In the genomic region with DNA sequence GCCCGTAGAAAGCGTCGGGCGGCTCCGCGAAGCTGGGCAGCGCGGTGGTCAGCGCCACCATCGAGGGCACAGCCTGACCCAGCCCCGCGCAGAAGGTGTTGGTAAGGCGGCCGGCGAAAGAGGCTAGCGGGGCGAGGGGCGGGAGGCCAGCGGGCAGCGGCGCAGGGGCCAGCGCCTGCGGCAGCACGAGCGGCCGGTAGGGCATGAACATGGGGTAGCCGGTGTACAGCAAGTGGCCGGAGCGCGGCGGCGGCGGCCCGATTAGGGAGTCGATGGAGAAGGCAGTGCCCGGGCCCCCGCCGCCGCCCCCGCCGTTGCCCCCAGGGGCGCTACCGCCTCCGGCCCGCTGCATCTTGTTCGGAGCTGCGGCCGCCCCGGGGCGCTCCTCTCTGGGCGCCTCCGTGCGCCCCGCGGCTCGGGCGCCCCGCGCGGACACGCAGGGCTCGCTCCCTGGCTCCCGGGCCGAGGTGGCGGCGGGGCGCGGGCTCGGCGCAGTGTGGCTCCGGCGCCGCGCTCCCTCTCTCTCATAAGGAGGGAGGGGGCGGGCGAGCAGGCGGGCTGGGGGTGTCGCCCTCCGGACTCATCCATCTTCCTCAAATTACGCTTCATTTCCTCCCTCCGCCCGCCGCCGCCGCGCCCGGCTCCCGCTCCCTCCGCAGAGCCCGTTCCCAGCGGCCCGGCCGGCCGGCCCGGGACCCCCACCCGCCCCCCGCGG, we compare ENCODE assay signal across 8 cellular contexts. TPM values are rescaled to one million over a fixed set of nuclear protein-coding genes. Genes with fewer than 3 reads are reported as not detected.
DNase-seq lines count a peak whose midpoint lies in the region; ATAC-seq, FAIRE-seq and TF ChIP-seq lines count a peak whose summit lies in the region.

GBX1 (minus strand) TSS at position 498 of the 715 bp plus-strand sequence; CDS start at position 352, 146 bp downstream.

- H3K4me3 ChIP-seq in A549: peak within 1 kb of the TSS; percentile 59
- peak within 1 kb of the TSS; percentile 30 for H3K4me3 ChIP-seq in HL-60 (replicated peaks; ENCODE audit: insufficient read depth, low read length)
- peak within 1 kb of the TSS; percentile 59 for H3K4me3 ChIP-seq in iPS-20b (ENCODE audit: low read length)

- H3K27me3 Mint-ChIP-seq in activated naive CD8-positive, alpha-beta T cell treated with anti-CD3 and anti-CD28 coated beads for 36 hours: peaks cover 46% of the 10 kb centered on the region
- peaks cover 39% of the 10 kb centered on the region for H3K27me3 Mint-ChIP-seq in stimulated activated memory B cell treated with anti-CD40 and anti-IgM and Interleukin-4, amounts not matched to agents 10 μg/mL and 1 μg/mL and 100 μg/mL, for 72 hours

- TF ChIP-seq RAD21 in A549 (conservative IDR thresholded peaks at IDR 0.05 in 1 of 2, IDR thresholded peaks at IDR 0.05 in 1 of 2): no peak

- no peak within 1 kb of the TSS for H3K27ac Mint-ChIP-seq in activated naive CD8-positive, alpha-beta T cell treated with anti-CD3 and anti-CD28 coated beads for 36 hours
- no peak within 1 kb of the TSS for H3K27ac Mint-ChIP-seq in stimulated activated memory B cell treated with anti-CD40 and anti-IgM and Interleukin-4, amounts not matched to agents 10 μg/mL and 1 μg/mL and 100 μg/mL, for 72 hours

- H3K4me1 ChIP-seq in A549 (no peaks in the 10 kb centered on the region), iPS-20b (ENCODE audit: insufficient read depth, low read length) (0 out of 2 replicates have a peak, but pooled peaks cover 3% of the 10 kb centered on the region)

- DNase-seq in A549 (ENCODE audit: low read depth in 1 of 2, low spot score in 1 of 2) (peak; percentile 26 to 57), HL-60 (ENCODE audit: low read depth in 1 of 2, low spot score in 1 of 2) (no peak)
- DNase-seq in activated naive CD8-positive, alpha-beta T cell treated with anti-CD3 and anti-CD28 coated beads for 36 hours: no peak

- TF ChIP-seq EP300 in A549 (IDR thresholded peaks at IDR 0.05): no peak

- CTCF ChIA-PET in A549 (lab: Yijun Ruan, JAX): interaction anchor here (0.6 to 7.3 kb wide), 33 partner anchors 8 to 150 kb away, joined by 3 to 63 read pairs (median 4); partner anchors contain the start of genes ABCF2 and H2BK1

- POLR2A ChIA-PET in A549 (lab: Yijun Ruan, JAX): no interaction called here

- H3K9ac ChIP-seq in iPS-20b (ENCODE audit: low read depth, low read length): no peak within 1 kb of the TSS

- FAIRE-seq in A549 (lab: Jason Lieb, UNC): no peak

- H3K4me3 Mint-ChIP-seq in activated naive CD8-positive, alpha-beta T cell treated with anti-CD3 and anti-CD28 coated beads for 36 hours: peak within 1 kb of the TSS; percentile 67
- H3K4me3 Mint-ChIP-seq in stimulated activated memory B cell treated with anti-CD40 and anti-IgM and Interleukin-4, amounts not matched to agents 10 μg/mL and 1 μg/mL and 100 μg/mL, for 72 hours: peak within 1 kb of the TSS; percentile 75

- WGBS in A549 (ENCODE audit: missing lambda C conversion rate): 2% methylated on average over 27 of the region's 98 CpGs

- no peak for TF ChIP-seq POLR2A in A549 (IDR thresholded peaks at IDR 0.05; ENCODE audit: low read length)

- H3K9me3 ChIP-seq in A549 (no peaks in the 10 kb centered on the region), iPS-20b (ENCODE audit: insufficient read depth, low read depth, low read length) (no peaks in the 10 kb centered on the region)

- peak within 1 kb of the TSS; percentile 96 for H3K4me2 ChIP-seq in A549

- no peaks in the 10 kb centered on the region for H3K36me3 ChIP-seq in iPS-20b (ENCODE audit: insufficient read depth, low read depth, low read length)

- H3K27me3 ChIP-seq in HL-60 (ENCODE audit: insufficient read depth, poor library complexity, severe bottlenecking) (peaks cover 58% of the 10 kb centered on the region), iPS-20b (ENCODE audit: insufficient read depth, low read length) (peaks cover 99% of the 10 kb centered on the region)

- H3K27ac ChIP-seq in A549: peak within 1 kb of the TSS; percentile 33 to 68; a peak in 5 of 6 replicates
- H3K27ac ChIP-seq in HL-60 (replicated peaks): no peak within 1 kb of the TSS
- H3K27ac ChIP-seq in iPS-20b (ENCODE audit: low read length): no peak within 1 kb of the TSS

- no peaks in the 10 kb centered on the region for H3K9me3 Mint-ChIP-seq in activated naive CD8-positive, alpha-beta T cell treated with anti-CD3 and anti-CD28 coated beads for 36 hours
- H3K9me3 Mint-ChIP-seq in stimulated activated memory B cell treated with anti-CD40 and anti-IgM and Interleukin-4, amounts not matched to agents 10 μg/mL and 1 μg/mL and 100 μg/mL, for 72 hours: no peaks in the 10 kb centered on the region

- peaks cover 3% of the 10 kb centered on the region for H3K4me1 Mint-ChIP-seq in activated naive CD8-positive, alpha-beta T cell treated with anti-CD3 and anti-CD28 coated beads for 36 hours
- H3K4me1 Mint-ChIP-seq in stimulated activated memory B cell treated with anti-CD40 and anti-IgM and Interleukin-4, amounts not matched to agents 10 μg/mL and 1 μg/mL and 100 μg/mL, for 72 hours: peaks cover 15% of the 10 kb centered on the region

- peak; percentile 20; the same call in 1 of the 3 replicates for TF ChIP-seq CTCF in A549 (IDR thresholded peaks at IDR 0.05)
- TF ChIP-seq CTCF in HL-60 (IDR thresholded peaks at IDR 0.05; ENCODE audit: insufficient read depth, low read length): no peak

- H3K36me3 Mint-ChIP-seq in activated naive CD8-positive, alpha-beta T cell treated with anti-CD3 and anti-CD28 coated beads for 36 hours: no peaks in the 10 kb centered on the region
- no peaks in the 10 kb centered on the region for H3K36me3 Mint-ChIP-seq in stimulated activated memory B cell treated with anti-CD40 and anti-IgM and Interleukin-4, amounts not matched to agents 10 μg/mL and 1 μg/mL and 100 μg/mL, for 72 hours

- peak; percentile 70 to 78 for ATAC-seq in A549
- peak; percentile 48 for ATAC-seq in stimulated activated memory B cell treated with anti-CD40 and anti-IgM and Interleukin-4, amounts not matched to agents 10 μg/mL and 1 μg/mL and 100 μg/mL, for 72 hours
- ATAC-seq in GM18498 (IDR thresholded peaks at IDR 0.05; ENCODE audit: unreplicated experiment): no peak
- ATAC-seq in GM18517 (IDR thresholded peaks at IDR 0.05; ENCODE audit: unreplicated experiment): no peak
- ATAC-seq in HG03097 (IDR thresholded peaks at IDR 0.05; ENCODE audit: low FRiP score, unreplicated experiment): no peak

TF ChIP-seq in A549, 52 proteins besides CTCF, POLR2A, EP300 and RAD21:
- TF ChIP-seq MAZ (IDR thresholded peaks at IDR 0.05; ENCODE audit: borderline replicate concordance, low read depth, low read length) (no peak), MAX (IDR thresholded peaks at IDR 0.05) (peak; percentile 21; the same call in 1 of the 2 replicates)
TF ChIP-seq in A549: peak in this region for 1.

RNA-seq across cellular contexts. Expression of gene GBX1, which starts in this region (rescaled TPM):
- polyA plus RNA-seq in A549 (2011; rRNA removed) (not detected in 2 replicates), A549 (2017; fragmentation: RNase III; extraction: RNeasy Plus Mini Kit Qiagen cat#74134 plus additional on column Dnase treatment) (not detected in 3 replicates)
- not detected in 2 replicates for polyA plus RNA-seq in A549 (2012; cell fraction: cytosol; rRNA removed)
- polyA plus RNA-seq in A549 (2012; cell fraction: nucleus; rRNA removed): 0.12 TPM in 1 of 2 replicates, not detected in the other
- polyA minus RNA-seq in A549 (2011; rRNA and poly(A)+ RNA removed): not detected in 2 replicates
- total RNA-seq in activated naive CD8-positive, alpha-beta T cell treated with anti-CD3 and anti-CD28 coated beads for 36 hours: not detected

Comparison
In these comparisons a context has a peak if more than half of its experiments do, and no peak if none do; other contexts are left out.
1. Peak in DNase-seq, ATAC-seq, H3K4me3 ChIP-seq, H3K27ac ChIP-seq and H3K4me2 ChIP-seq in A549; RNA of the gene not detected or under 1 TPM.